8 cellular contexts compared by ENCODE assay signal in the genomic region with DNA sequence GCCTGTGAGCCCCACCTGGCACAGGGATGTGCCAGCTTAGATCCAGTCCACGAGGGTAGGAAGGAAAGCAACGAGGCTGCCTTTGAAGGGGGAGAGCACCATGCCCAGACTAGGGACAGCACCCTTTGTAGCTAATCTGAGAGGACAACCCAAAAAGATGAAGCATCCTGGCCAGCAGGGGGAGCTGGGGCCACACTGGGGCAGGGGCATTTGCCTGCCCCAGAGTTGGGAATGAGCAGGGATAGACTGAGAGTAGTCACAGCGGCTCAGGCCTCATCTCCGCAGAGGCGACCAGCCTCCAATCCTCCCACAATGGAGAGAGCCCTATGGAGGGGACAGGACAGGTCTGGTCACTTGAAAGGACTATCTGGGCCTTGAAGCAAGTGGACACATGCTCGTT. TPM values are rescaled to one million over a fixed set of nuclear protein-coding genes. Genes with fewer than 3 reads are reported as not detected.
A peak's percentile ranks its signal among the peaks of the same experiment; 100 is the strongest.
DNase-seq lines count a peak whose midpoint lies in the region; ATAC-seq and TF ChIP-seq lines count a peak whose summit lies in the region.

No MANE protein-coding gene starts in this region.

- H3K36me3 Mint-ChIP-seq in activated naive CD4-positive, alpha-beta T cell treated with anti-CD3 and anti-CD28 coated beads, Interleukin-2, amount 10 ng/mL, durations not matched to agents 7 days and 5 days = no peaks in the 10 kb centered on the region
- H3K36me3 Mint-ChIP-seq in nephron progenitor cell (ENCODE audit: low read depth) = no peaks in the 10 kb centered on the region

- peaks cover 19% of the 10 kb centered on the region for H3K27me3 Mint-ChIP-seq in activated naive CD4-positive, alpha-beta T cell treated with anti-CD3 and anti-CD28 coated beads, Interleukin-2, amount 10 ng/mL, durations not matched to agents 7 days and 5 days
- H3K27me3 Mint-ChIP-seq in nephron progenitor cell (ENCODE audit: low read depth, poor library complexity) = peaks cover 4% of the 10 kb centered on the region

- H3K4me1 Mint-ChIP-seq in activated naive CD4-positive, alpha-beta T cell treated with anti-CD3 and anti-CD28 coated beads, Interleukin-2, amount 10 ng/mL, durations not matched to agents 7 days and 5 days = no peaks in the 10 kb centered on the region
- peaks cover 28% of the 10 kb centered on the region for H3K4me1 Mint-ChIP-seq in nephron progenitor cell

- ATAC-seq in HG03097 (IDR thresholded peaks at IDR 0.05; ENCODE audit: low FRiP score, unreplicated experiment) = no peak
- ATAC-seq in GM19023 (IDR thresholded peaks at IDR 0.05; ENCODE audit: unreplicated experiment) = no peak

- H3K4me3 Mint-ChIP-seq in activated naive CD4-positive, alpha-beta T cell treated with anti-CD3 and anti-CD28 coated beads, Interleukin-2, amount 10 ng/mL, durations not matched to agents 7 days and 5 days = no peak overlapping the region
- no peak overlapping the region for H3K4me3 Mint-ChIP-seq in nephron progenitor cell

- H3K27ac Mint-ChIP-seq in activated naive CD4-positive, alpha-beta T cell treated with anti-CD3 and anti-CD28 coated beads, Interleukin-2, amount 10 ng/mL, durations not matched to agents 7 days and 5 days = no peak overlapping the region
- H3K27ac Mint-ChIP-seq in nephron progenitor cell = no peak overlapping the region

- no peaks in the 10 kb centered on the region for H3K9me3 Mint-ChIP-seq in activated naive CD4-positive, alpha-beta T cell treated with anti-CD3 and anti-CD28 coated beads, Interleukin-2, amount 10 ng/mL, durations not matched to agents 7 days and 5 days
- H3K9me3 Mint-ChIP-seq in nephron progenitor cell = no peaks in the 10 kb centered on the region

- DNase-seq in NCI-H1105 treated with DMSO at 0.1 percent for 48 hours (lab: John Stamatoyannopoulos, UW) = peak; percentile 6
- no peak for DNase-seq in NCI-H1105 (lab: John Stamatoyannopoulos, UW)
- DNase-seq in HT-29 (ENCODE audit: low spot score) = peak; percentile 32
- DNase-seq in activated naive CD4-positive, alpha-beta T cell treated with anti-CD3 and anti-CD28 coated beads, Interleukin-2, amount 10 ng/mL, durations not matched to agents 7 days and 5 days = peak; percentile 39
- DNase-seq in nephron progenitor cell = no peak
- no peak for DNase-seq in NK-92 (lab: John Stamatoyannopoulos, UW; ENCODE audit: unreplicated experiment)

- CTCF ChIA-PET in activated naive CD4-positive, alpha-beta T cell treated with anti-CD3 and anti-CD28 coated beads, Interleukin-2, amount 10 ng/mL, durations not matched to agents 7 days and 5 days (lab: Charles Lee) = interaction anchor here (1.2 to 2.2 kb wide), 5 partner anchors 9 to 320 kb away, joined by 4 to 9 read pairs (median 5); partner anchors contain the start of gene LMO1

- peak; percentile 15 for TF ChIP-seq CTCF in nephron progenitor cell (IDR thresholded peaks at IDR 0.05)

RNA-seq across cellular contexts. Expression of gene LMO1, which starts 16.4 kb away (rescaled TPM):
- not detected in 2 replicates for total RNA-seq in HT-29 (2014; rRNA removed; shearing (Covaris generic))

Comparison
In these comparisons a context has a peak if more than half of its experiments do, and no peak if none do; other contexts are left out.
1. DNase-seq: peak in NCI-H1105 treated with DMSO at 0.1 percent for 48 hours (single experiment), HT-29 (single experiment) and activated naive CD4-positive, alpha-beta T cell treated with anti-CD3 and anti-CD28 coated beads, Interleukin-2, amount 10 ng/mL, durations not matched to agents 7 days and 5 days (single experiment); none in NCI-H1105 (single experiment), nephron progenitor cell (single experiment) and NK-92 (single experiment).